Comparison of ENCODE assay signal across 1 cellular context in the genomic region with DNA sequence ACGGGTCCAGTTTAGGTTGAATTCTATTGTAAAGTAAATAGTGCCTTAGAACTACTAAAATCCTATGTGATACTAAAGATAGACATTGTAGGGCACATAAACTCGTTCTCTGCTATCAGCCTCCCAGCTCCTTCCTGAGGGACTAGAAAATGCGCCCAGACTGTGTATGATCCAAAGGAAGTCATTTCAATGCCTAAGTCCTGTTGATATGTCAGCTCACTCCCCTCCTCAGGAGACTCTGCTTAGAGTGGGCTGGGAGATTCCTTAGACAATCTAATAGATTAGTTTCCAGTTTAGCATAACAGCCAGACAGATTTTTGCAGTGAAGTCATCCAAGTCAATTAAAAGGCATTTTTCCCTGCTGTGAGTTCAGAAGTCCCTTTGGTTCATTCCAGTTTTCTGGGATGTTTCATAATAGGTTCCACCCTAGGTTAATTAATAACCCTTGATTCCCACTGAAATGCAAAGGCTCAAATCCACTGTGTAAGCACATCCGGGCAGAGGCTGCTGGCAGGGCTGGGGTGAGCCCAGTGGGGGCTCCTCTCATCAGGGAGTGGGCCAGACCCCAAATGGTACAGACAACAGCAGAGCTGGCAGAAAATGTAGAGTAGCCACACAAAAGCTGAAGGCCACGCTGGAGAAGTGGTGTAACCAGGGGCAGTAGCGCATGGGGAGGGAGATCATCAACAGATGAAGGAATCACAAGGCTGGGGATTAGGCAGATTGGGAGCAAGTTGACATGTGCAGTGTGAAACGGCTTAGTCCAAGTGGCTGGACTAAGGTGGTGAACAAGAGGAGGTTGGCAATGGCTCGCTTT.
A peak's percentile ranks its signal among the peaks of the same experiment; 100 is the strongest.
TF ChIP-seq lines count a peak whose summit lies in the region.

No MANE protein-coding gene starts in this region.

TF ChIP-seq in liver, 16 proteins besides CTCF, POLR2A, EP300 and RAD21:
- TF ChIP-seq, protein P1, sequence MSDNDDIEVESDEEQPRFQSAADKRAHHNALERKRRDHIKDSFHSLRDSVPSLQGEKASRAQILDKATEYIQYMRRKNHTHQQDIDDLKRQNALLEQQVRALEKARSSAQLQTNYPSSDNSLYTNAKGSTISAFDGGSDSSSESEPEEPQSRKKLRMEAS (IDR thresholded peaks at IDR 0.05), result peak; percentile 57
- TF ChIP-seq SP1 (IDR thresholded peaks at IDR 0.05) (peak; percentile 92), TAF1 (conservative IDR thresholded peaks at IDR 0.05) (no peak), RXRA (IDR thresholded peaks at IDR 0.05) (peak; percentile 94), NR2F2 (IDR thresholded peaks at IDR 0.05) (peak; percentile 26), FOXA1 (IDR thresholded peaks at IDR 0.05) (peak; percentile 34), HNF4A (conservative IDR thresholded peaks at IDR 0.05) (peak; percentile 90), FOXA2 (IDR thresholded peaks at IDR 0.05) (no peak), YY1 (IDR thresholded peaks at IDR 0.05) (peak; percentile 58), HNF4G (IDR thresholded peaks at IDR 0.05) (peak; percentile 74), GABPA (IDR thresholded peaks at IDR 0.05 in 1 of 2, conservative IDR thresholded peaks at IDR 0.05 in 1 of 2) (peak in 1 of 2 donors; percentile 34), EGR1 (IDR thresholded peaks at IDR 0.05; ENCODE audit: low read depth in 2 of 2) (peak in 1 of 2 donors; percentile 60), JUND (IDR thresholded peaks at IDR 0.05) (peak; percentile 64 to 89)
- TF ChIP-seq, protein P2, sequence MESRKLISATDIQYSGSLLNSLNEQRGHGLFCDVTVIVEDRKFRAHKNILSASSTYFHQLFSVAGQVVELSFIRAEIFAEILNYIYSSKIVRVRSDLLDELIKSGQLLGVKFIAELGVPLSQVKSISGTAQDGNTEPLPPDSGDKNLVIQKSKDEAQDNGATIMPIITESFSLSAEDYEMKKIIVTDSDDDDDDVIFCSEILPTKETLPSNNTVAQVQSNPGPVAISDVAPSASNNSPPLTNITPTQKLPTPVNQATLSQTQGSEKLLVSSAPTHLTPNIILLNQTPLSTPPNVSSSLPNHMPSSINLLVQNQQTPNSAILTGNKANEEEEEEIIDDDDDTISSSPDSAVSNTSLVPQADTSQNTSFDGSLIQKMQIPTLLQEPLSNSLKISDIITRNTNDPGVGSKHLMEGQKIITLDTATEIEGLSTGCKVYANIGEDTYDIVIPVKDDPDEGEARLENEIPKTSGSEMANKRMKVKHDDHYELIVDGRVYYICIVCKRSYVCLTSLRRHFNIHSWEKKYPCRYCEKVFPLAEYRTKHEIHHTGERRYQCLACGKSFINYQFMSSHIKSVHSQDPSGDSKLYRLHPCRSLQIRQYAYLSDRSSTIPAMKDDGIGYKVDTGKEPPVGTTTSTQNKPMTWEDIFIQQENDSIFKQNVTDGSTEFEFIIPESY (IDR thresholded peaks at IDR 0.05), result peak; percentile 71
- TF ChIP-seq, protein P3, sequence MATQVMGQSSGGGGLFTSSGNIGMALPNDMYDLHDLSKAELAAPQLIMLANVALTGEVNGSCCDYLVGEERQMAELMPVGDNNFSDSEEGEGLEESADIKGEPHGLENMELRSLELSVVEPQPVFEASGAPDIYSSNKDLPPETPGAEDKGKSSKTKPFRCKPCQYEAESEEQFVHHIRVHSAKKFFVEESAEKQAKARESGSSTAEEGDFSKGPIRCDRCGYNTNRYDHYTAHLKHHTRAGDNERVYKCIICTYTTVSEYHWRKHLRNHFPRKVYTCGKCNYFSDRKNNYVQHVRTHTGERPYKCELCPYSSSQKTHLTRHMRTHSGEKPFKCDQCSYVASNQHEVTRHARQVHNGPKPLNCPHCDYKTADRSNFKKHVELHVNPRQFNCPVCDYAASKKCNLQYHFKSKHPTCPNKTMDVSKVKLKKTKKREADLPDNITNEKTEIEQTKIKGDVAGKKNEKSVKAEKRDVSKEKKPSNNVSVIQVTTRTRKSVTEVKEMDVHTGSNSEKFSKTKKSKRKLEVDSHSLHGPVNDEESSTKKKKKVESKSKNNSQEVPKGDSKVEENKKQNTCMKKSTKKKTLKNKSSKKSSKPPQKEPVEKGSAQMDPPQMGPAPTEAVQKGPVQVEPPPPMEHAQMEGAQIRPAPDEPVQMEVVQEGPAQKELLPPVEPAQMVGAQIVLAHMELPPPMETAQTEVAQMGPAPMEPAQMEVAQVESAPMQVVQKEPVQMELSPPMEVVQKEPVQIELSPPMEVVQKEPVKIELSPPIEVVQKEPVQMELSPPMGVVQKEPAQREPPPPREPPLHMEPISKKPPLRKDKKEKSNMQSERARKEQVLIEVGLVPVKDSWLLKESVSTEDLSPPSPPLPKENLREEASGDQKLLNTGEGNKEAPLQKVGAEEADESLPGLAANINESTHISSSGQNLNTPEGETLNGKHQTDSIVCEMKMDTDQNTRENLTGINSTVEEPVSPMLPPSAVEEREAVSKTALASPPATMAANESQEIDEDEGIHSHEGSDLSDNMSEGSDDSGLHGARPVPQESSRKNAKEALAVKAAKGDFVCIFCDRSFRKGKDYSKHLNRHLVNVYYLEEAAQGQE (IDR thresholded peaks at IDR 0.05), result peak; percentile 69
- TF ChIP-seq, protein P4, sequence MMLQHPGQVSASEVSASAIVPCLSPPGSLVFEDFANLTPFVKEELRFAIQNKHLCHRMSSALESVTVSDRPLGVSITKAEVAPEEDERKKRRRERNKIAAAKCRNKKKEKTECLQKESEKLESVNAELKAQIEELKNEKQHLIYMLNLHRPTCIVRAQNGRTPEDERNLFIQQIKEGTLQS (IDR thresholded peaks at IDR 0.05), result peak; percentile 58
TF ChIP-seq in liver: peak in this region for 14.
